8 cellular contexts compared by ENCODE assay signal in genomic region chr1:19210772-19211549, GRCh38. TPM values are rescaled to one million over a fixed set of nuclear protein-coding genes. Genes with fewer than 3 reads are reported as not detected.
DNase-seq lines count a peak whose midpoint lies in the region; ATAC-seq, FAIRE-seq and TF ChIP-seq lines count a peak whose summit lies in the region.

No MANE protein-coding gene starts in this region.

- POLR2A ChIA-PET in T-cell (lab: Charles Lee), result interaction anchor here in 1 of 2 donors (1.1 kb wide), 1 partner anchor 44 kb away, joined by 3 read pairs; no protein-coding TSS in a partner anchor

- 20 to 21% (median 20%) methylated on average over 12 of the region's 12 CpGs for WGBS in psoas muscle, 3 donors

- H3K27ac ChIP-seq in 22Rv1 (peak overlapping the region; percentile 92), psoas muscle (peak overlapping the region; percentile 91)

- H3K27me3 ChIP-seq in psoas muscle (ENCODE audit: insufficient read depth in 3 of 3, low read length in 2 of 3), result no peaks in the 10 kb centered on the region

- peaks cover 53% of the 10 kb centered on the region for H3K4me1 ChIP-seq in psoas muscle

- H3K4me3 ChIP-seq in fibroblast of the aortic adventitia (ENCODE audit: low read depth, low read length), result peak overlapping the region; percentile 99
- peak overlapping the region; percentile 72 for H3K4me3 ChIP-seq in psoas muscle

- CTCF ChIA-PET in T-cell (lab: Charles Lee), result interaction anchor here in 1 of 2 donors (0.6 kb wide), 1 partner anchor 41 kb away, joined by 3 read pairs; no protein-coding TSS in a partner anchor

- peaks cover 14% of the 10 kb centered on the region for H3K36me3 Mint-ChIP-seq in T-cell

- H3K36me3 ChIP-seq in psoas muscle (ENCODE audit: insufficient read depth in 1 of 2, low read depth in 1 of 2), result peaks cover 0 to 25% of the 10 kb centered on the region in 2 donors

- H3K9me3 ChIP-seq in psoas muscle, result no peaks in the 10 kb centered on the region

- no peak for TF ChIP-seq CTCF in 22Rv1 (IDR thresholded peaks at IDR 0.05)
- no peak for TF ChIP-seq CTCF in fibroblast of the aortic adventitia (IDR thresholded peaks at IDR 0.05; ENCODE audit: insufficient read depth, low read length)
- TF ChIP-seq CTCF in psoas muscle (IDR thresholded peaks at IDR 0.05), result no peak

- DNase-seq in GM18507 (ENCODE audit: extremely low spot score, insufficient read length, low read depth), result no peak
- DNase-seq in T-cell, result peak in 1 of 34 experiments; percentile 3
- DNase-seq in fibroblast of the aortic adventitia (ENCODE audit: low read depth), result peak; percentile 42
- no peak for DNase-seq in psoas muscle
- no peak for DNase-seq in epidermal melanocyte (ENCODE audit: insufficient read length, low spot score)

- no peak for ATAC-seq in T-cell (replicated peaks in 1 of 4)
- ATAC-seq in psoas muscle, result no peak
- ATAC-seq in HG02870 (IDR thresholded peaks at IDR 0.05; ENCODE audit: unreplicated experiment), result no peak
- no peak for ATAC-seq in HG03571 (IDR thresholded peaks at IDR 0.05; ENCODE audit: unreplicated experiment)

- H3K4me3 Mint-ChIP-seq in T-cell, result peak overlapping the region; percentile 87 to 89 (median 89)

- no peaks in the 10 kb centered on the region for H3K9me3 Mint-ChIP-seq in T-cell

- intact Hi-C loops in psoas muscle (cut with DNase I), result no loop called here

- FAIRE-seq in GM18507 (lab: Jason Lieb, UNC), result peak; percentile 33

- H3K4me1 Mint-ChIP-seq in T-cell, result peaks cover 73 to 81% (median 77%) of the 10 kb centered on the region in 3 donors

- H3K27ac Mint-ChIP-seq in T-cell, result peak overlapping the region; percentile 92 to 95

- H3K27me3 Mint-ChIP-seq in T-cell, result no peaks in the 10 kb centered on the region

RNA-seq across cellular contexts. Expression of gene UBR4, which starts 0.9 kb away (rescaled TPM):
- total RNA-seq in T-cell (100 to 1,000 TPM; 139 to 156 (median 147) TPM), fibroblast of the aortic adventitia (ENCODE audit: low replicate concordance) (136 and 142 TPM in 2 replicates), psoas muscle (100 to 1,000 TPM; 109 to 185 (median 128) TPM)
- polyA plus RNA-seq in psoas muscle, result 100 to 1,000 TPM in 2 of 3 donors, 10 to 100 TPM in 1; 89.9 to 134 (median 118) TPM

RNA-seq across cellular contexts. Expression of gene EMC1, which starts 40.4 kb away (rescaled TPM):
- total RNA-seq in T-cell (10 to 100 TPM; 31.5 to 38.0 (median 33.8) TPM), fibroblast of the aortic adventitia (ENCODE audit: low replicate concordance) (46.2 and 48.0 TPM in 2 replicates), psoas muscle (10 to 100 TPM; 31.1 to 38.5 (median 35.1) TPM)
- 10 to 100 TPM; 12.7 to 29.4 (median 18.9) TPM for polyA plus RNA-seq in psoas muscle

RNA-seq across cellular contexts. Expression of gene MRTO4, which starts 40.6 kb away (rescaled TPM):
- total RNA-seq in T-cell, result 10 to 100 TPM; 13.0 to 30.1 (median 23.4) TPM
- 9.0 and 22.7 TPM in 2 replicates for total RNA-seq in fibroblast of the aortic adventitia (ENCODE audit: low replicate concordance)
- 10 to 100 TPM; 19.9 to 35.8 (median 28.8) TPM for total RNA-seq in psoas muscle
- polyA plus RNA-seq in psoas muscle, result 100 to 1,000 TPM in 1 of 3 donors, 10 to 100 TPM in 2; 43.0 to 103 (median 43.7) TPM
